14 cellular contexts compared by ENCODE assay signal in genomic region chr3:102089904-102090492, GRCh38.
DNase-seq lines count a peak whose midpoint lies in the region; ATAC-seq and TF ChIP-seq lines count a peak whose summit lies in the region.
"Had no signal": no experiment of that assay in that cellular context is flagged by ENCODE, and none has a peak within 500 bp of the region (broad histone marks: within the 10 kb centered on the region; RNA-seq: fewer than 3 reads in every experiment).

No MANE protein-coding gene starts in this region.

- ATAC-seq in RWPE2 (ENCODE audit: low read depth) (peak; percentile 68), T-helper 17 cell (no peak), body of pancreas (no peak)
- ATAC-seq in CD4-positive, alpha-beta T cell (ENCODE audit: poor library complexity) = no peak
- ATAC-seq: WTC11 had no signal

- no peak overlapping the region for H3K27ac Mint-ChIP-seq in T-helper 17 cell
- H3K27ac Mint-ChIP-seq in CD4-positive, alpha-beta T cell = no peak overlapping the region
- H3K27ac Mint-ChIP-seq: WTC11 had no signal

- H3K27ac ChIP-seq in RWPE2 (ENCODE audit: poor library complexity, severe bottlenecking) (peak overlapping the region; percentile 13), body of pancreas (no peak overlapping the region)
- H3K27ac ChIP-seq in CD4-positive, alpha-beta T cell (ENCODE audit: low read depth, low read length) = no peak overlapping the region
- H3K27ac ChIP-seq: KMS-11, thyroid gland had no signal

- H3K9me3 ChIP-seq in RWPE2 (ENCODE audit: severe bottlenecking) = no peaks in the 10 kb centered on the region
- H3K9me3 ChIP-seq in T-helper 17 cell (ENCODE audit: control insufficient read depth, low read length, poor library complexity, severe bottlenecking) = no peaks in the 10 kb centered on the region
- no peaks in the 10 kb centered on the region for H3K9me3 ChIP-seq in body of pancreas
- H3K9me3 ChIP-seq in CD4-positive, alpha-beta T cell (ENCODE audit: control insufficient read depth, low read length) = no peaks in the 10 kb centered on the region
- H3K9me3 ChIP-seq: thyroid gland had no signal

- no peak overlapping the region for H3K4me3 ChIP-seq in RWPE2 (ENCODE audit: severe bottlenecking)
- no peak overlapping the region for H3K4me3 ChIP-seq in fibroblast of villous mesenchyme (ENCODE audit: low read depth, low read length)
- no peak overlapping the region for H3K4me3 ChIP-seq in skeletal muscle cell (ENCODE audit: low read depth, low read length)
- no peak overlapping the region for H3K4me3 ChIP-seq in body of pancreas
- H3K4me3 ChIP-seq: lung, thyroid gland had no signal

- no peaks in the 10 kb centered on the region for H3K4me1 ChIP-seq in RWPE2 (ENCODE audit: insufficient read depth, poor library complexity, severe bottlenecking)
- no peaks in the 10 kb centered on the region for H3K4me1 ChIP-seq in body of pancreas

- H3K27me3 Mint-ChIP-seq in T-helper 17 cell = peaks cover 7% of the 10 kb centered on the region
- H3K27me3 Mint-ChIP-seq in CD4-positive, alpha-beta T cell = no peaks in the 10 kb centered on the region

- TF ChIP-seq CTCF in RWPE2 (IDR thresholded peaks at IDR 0.05; ENCODE audit: poor library complexity, severe bottlenecking) = no peak
- no peak for TF ChIP-seq CTCF in fibroblast of villous mesenchyme (IDR thresholded peaks at IDR 0.05; ENCODE audit: insufficient read depth, low read depth, low read length)
- TF ChIP-seq CTCF in body of pancreas (IDR thresholded peaks at IDR 0.05) = no peak
- no peak for TF ChIP-seq CTCF in CD4-positive, alpha-beta T cell (IDR thresholded peaks at IDR 0.05)

- no peak for TF ChIP-seq POLR2A in body of pancreas (IDR thresholded peaks at IDR 0.05)

- intact Hi-C loops in body of pancreas (cut with DNase I) = no loop called here
- intact Hi-C loops in CD4-positive, alpha-beta T cell (cut with DNase I, micrococcal nuclease) = no loop called here

- no peaks in the 10 kb centered on the region for H3K9me3 Mint-ChIP-seq in CD4-positive, alpha-beta T cell
- H3K9me3 Mint-ChIP-seq: WTC11 had no signal

- no peak overlapping the region for H3K4me3 Mint-ChIP-seq in T-helper 17 cell
- H3K4me3 Mint-ChIP-seq in CD4-positive, alpha-beta T cell = no peak overlapping the region
- H3K4me3 Mint-ChIP-seq: WTC11 had no signal

- DNase-seq in H4 (ENCODE audit: low spot score) = peak; percentile 40
- DNase-seq in RWPE2 (ENCODE audit: low spot score) = no peak
- peak; percentile 99 for DNase-seq in fibroblast of villous mesenchyme (ENCODE audit: low read depth)
- DNase-seq in skeletal muscle cell (ENCODE audit: low read depth) = peak; percentile 95
- DNase-seq in T-helper 17 cell = no peak
- no peak for DNase-seq in body of pancreas
- DNase-seq in CD4-positive, alpha-beta T cell = no peak
- DNase-seq in activated T-cell treated with anti-CD3 and anti-CD28 coated beads, Interleukin-2, amount 50 U/mL, for 48 hours = no peak
- DNase-seq: activated naive CD4-positive, alpha-beta T cell treated with Interleukin-2 at 50 U/mL for 16 hours; stimulated activated CD4-positive, alpha-beta T cell treated with anti-CD3 and anti-CD28 coated beads, Interleukin-2, amount 100 ng/mL, for 24 hours; thyroid gland had no signal

- no peaks in the 10 kb centered on the region for H3K36me3 Mint-ChIP-seq in T-helper 17 cell (ENCODE audit: low read depth)
- H3K36me3 Mint-ChIP-seq in CD4-positive, alpha-beta T cell (ENCODE audit: low read depth) = no peaks in the 10 kb centered on the region
- H3K36me3 Mint-ChIP-seq: WTC11 had no signal

- no peaks in the 10 kb centered on the region for H3K36me3 ChIP-seq in RWPE2 (ENCODE audit: low read depth)
- H3K36me3 ChIP-seq in body of pancreas (replicated peaks in 1 of 2; ENCODE audit: insufficient read depth in 1 of 2, low read depth in 2 of 2) = no peaks in the 10 kb centered on the region
- H3K36me3 ChIP-seq: thyroid gland had no signal

- POLR2A ChIA-PET in CD4-positive, alpha-beta T cell (lab: Charles Lee) = interaction anchor here (0.6 to 0.7 kb wide), 2 partner anchors 24 to 405 kb away, joined by 3 read pairs; no protein-coding TSS in a partner anchor

- CTCF ChIA-PET in CD4-positive, alpha-beta T cell (lab: Charles Lee) = interaction anchor here (1.1 kb wide), 1 partner anchor 13 kb away, joined by 3 read pairs; no protein-coding TSS in a partner anchor

- 70 to 77% methylated on average over 7 of the region's 7 CpGs for WGBS in body of pancreas, 2 donors

- H3K27me3 ChIP-seq in RWPE2 (ENCODE audit: insufficient read depth, poor library complexity, severe bottlenecking) (no peaks in the 10 kb centered on the region), body of pancreas (no peaks in the 10 kb centered on the region)
- H3K27me3 ChIP-seq in CD4-positive, alpha-beta T cell (ENCODE audit: control insufficient read depth, insufficient read depth, low read length) = no peaks in the 10 kb centered on the region
- H3K27me3 ChIP-seq: thyroid gland had no signal

- H3K4me1 Mint-ChIP-seq in T-helper 17 cell = peaks cover 8% of the 10 kb centered on the region
- peaks cover 27% of the 10 kb centered on the region for H3K4me1 Mint-ChIP-seq in CD4-positive, alpha-beta T cell (ENCODE audit: low read depth)

Comparison
In these comparisons a context has a peak if more than half of its experiments do, and no peak if none do; other contexts are left out.
1. DNase-seq: peak in H4 (single experiment), fibroblast of villous mesenchyme (single experiment) and skeletal muscle cell (single experiment); none in RWPE2 (single experiment), T-helper 17 cell (0 of 3), body of pancreas (0 of 4), CD4-positive, alpha-beta T cell (0 of 10) and activated T-cell treated with anti-CD3 and anti-CD28 coated beads, Interleukin-2, amount 50 U/mL, for 48 hours (0 of 2).